In genomic region chr5:150431574-150431973, GRCh38 we compare ENCODE assay signal across 2 cellular contexts.
TF ChIP-seq lines count a peak whose summit lies in the region.

No MANE protein-coding gene starts in this region.

TF ChIP-seq in HEK293, 187 proteins besides CTCF, POLR2A, EP300 and RAD21 (continues in another document):
- TF ChIP-seq ZNF426 (tag by site-specific recombination; IDR thresholded peaks at IDR 0.05) (no peak), PRDM4 (tag by site-specific recombination; IDR thresholded peaks at IDR 0.05) (peak; percentile 39; the same call in 1 of the 2 replicates), ZNF830 (tag by site-specific recombination; IDR thresholded peaks at IDR 0.05; ENCODE audit: low read depth) (no peak), ZNF341 (tag by site-specific recombination; IDR thresholded peaks at IDR 0.05; ENCODE audit: low read depth) (no peak), ZNF558 (tag by site-specific recombination; IDR thresholded peaks at IDR 0.05) (no peak), ZNF692 (tag by site-specific recombination; IDR thresholded peaks at IDR 0.05) (no peak), ZBTB17 (tag by site-specific recombination; IDR thresholded peaks at IDR 0.05) (0 out of 2 replicates have a peak, but pooled peaks have one; percentile 14), ZNF169 (tag by site-specific recombination; IDR thresholded peaks at IDR 0.05) (no peak), ZNF148 (tag by site-specific recombination; IDR thresholded peaks at IDR 0.05; ENCODE audit: borderline replicate concordance) (no peak), ZFP3 (tag by site-specific recombination; IDR thresholded peaks at IDR 0.05; ENCODE audit: low read depth) (no peak), ZNF670 (tag by site-specific recombination; IDR thresholded peaks at IDR 0.05; ENCODE audit: low read depth) (no peak), ZNF776 (tag by site-specific recombination; IDR thresholded peaks at IDR 0.05; ENCODE audit: borderline replicate concordance) (no peak), ZNF140 (tag by site-specific recombination; IDR thresholded peaks at IDR 0.05) (no peak), ZNF585B (tag by site-specific recombination; IDR thresholded peaks at IDR 0.05) (peak; percentile 56), TSHZ1 (tag by site-specific recombination; IDR thresholded peaks at IDR 0.05; ENCODE audit: borderline replicate concordance) (no peak), GLI4 (tag by site-specific recombination; IDR thresholded peaks at IDR 0.05) (no peak), ZNF624 (tag by site-specific recombination; IDR thresholded peaks at IDR 0.05) (no peak), ZNF626 (tag by site-specific recombination; IDR thresholded peaks at IDR 0.05) (no peak)

TF ChIP-seq in H1, 55 proteins besides CTCF, POLR2A, EP300 and RAD21:
- TF ChIP-seq BACH1 (IDR thresholded peaks at IDR 0.05; ENCODE audit: low read length) (no peak), FOSL1 (IDR thresholded peaks at IDR 0.05; ENCODE audit: insufficient read depth, low read depth, low read length) (no peak), CEBPB (IDR thresholded peaks at IDR 0.05; ENCODE audit: low read depth, low read length) (no peak), ATF3 (IDR thresholded peaks at IDR 0.05; ENCODE audit: insufficient read depth, low read depth, low read length) (no peak), TAF1 (IDR thresholded peaks at IDR 0.05; ENCODE audit: low read depth, low read length) (no peak), SP4 (IDR thresholded peaks at IDR 0.05; ENCODE audit: low read length) (no peak), ZNF274 (IDR thresholded peaks at IDR 0.05; ENCODE audit: borderline replicate concordance, extremely low read depth, low read length) (no peak), POU5F1 (IDR thresholded peaks at IDR 0.05; ENCODE audit: low read depth, low read length) (no peak), TAF7 (optimal IDR thresholded peaks at IDR 0.05; ENCODE audit: borderline replicate concordance, low read depth, low read length) (no peak), TCF12 (IDR thresholded peaks at IDR 0.05; ENCODE audit: low read depth, low read length) (no peak), YY1 (IDR thresholded peaks at IDR 0.05; ENCODE audit: low read depth, low read length) (no peak), HDAC2 (IDR thresholded peaks at IDR 0.05; ENCODE audit: borderline replicate concordance in 1 of 2, low read depth in 2 of 2, low read length in 2 of 2) (no peak), CBX8 (IDR thresholded peaks at IDR 0.05; ENCODE audit: borderline replicate concordance, low read depth, low read length) (no peak), RBBP5 (IDR thresholded peaks at IDR 0.05; ENCODE audit: borderline replicate concordance, low read depth, low read length) (no peak), BRCA1 (IDR thresholded peaks at IDR 0.05; ENCODE audit: low read depth, low read length) (no peak), HDAC6 (IDR thresholded peaks at IDR 0.05; ENCODE audit: low read depth, low read length) (no peak)
